10 cellular contexts compared by ENCODE assay signal in the genomic region with DNA sequence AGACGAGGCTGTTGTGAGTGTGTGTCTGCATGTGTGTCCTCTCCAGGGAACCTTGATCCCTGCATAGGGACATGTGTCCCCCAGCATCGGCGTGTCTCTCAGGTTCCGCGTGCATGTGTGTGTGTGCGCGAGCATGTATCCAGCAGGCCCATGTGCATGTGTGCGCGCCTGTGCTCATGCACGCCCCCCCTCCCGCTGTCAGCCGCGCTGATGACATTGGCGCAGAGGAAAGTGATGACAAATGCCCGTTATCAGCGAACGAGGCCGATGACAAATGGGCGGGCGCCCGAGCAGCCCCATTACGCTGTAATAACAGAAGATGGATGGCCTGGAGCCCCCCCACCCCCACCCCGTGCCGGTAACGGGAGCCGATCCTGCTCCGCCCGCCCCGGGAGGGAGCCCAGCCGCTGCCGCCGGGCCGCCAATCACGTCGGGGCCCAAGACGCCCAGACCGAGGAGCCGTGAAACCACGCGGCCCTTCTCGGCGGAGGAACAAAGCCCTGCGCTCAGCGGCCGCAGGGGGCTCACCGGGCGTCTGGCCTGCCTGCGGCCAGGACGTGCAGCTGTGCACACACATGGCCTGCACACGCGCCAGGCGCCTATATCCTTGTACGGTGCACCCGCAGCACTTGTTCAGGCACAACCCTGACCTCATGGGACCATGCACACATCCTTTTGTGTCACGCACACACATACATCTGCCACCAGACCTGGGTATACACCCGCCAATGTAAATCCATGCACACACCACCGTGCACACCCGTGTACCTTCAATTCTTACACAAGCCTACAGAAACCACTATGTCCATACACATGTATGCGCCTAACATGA. TPM values are rescaled to one million over a fixed set of nuclear protein-coding genes. Genes with fewer than 3 reads are reported as not detected.
DNase-seq lines count a peak whose midpoint lies in the region; ATAC-seq and TF ChIP-seq lines count a peak whose summit lies in the region.
"Had no signal": no experiment of that assay in that cellular context is flagged by ENCODE, and none has a peak within 500 bp of the region (broad histone marks: within the 10 kb centered on the region; RNA-seq: fewer than 3 reads in every experiment).

No MANE protein-coding gene starts in this region.

- H3K4me1 Mint-ChIP-seq in activated T-cell treated with anti-CD3 and anti-CD28 coated beads, Interleukin-2, amount 50 U/mL, for 72 hours (ENCODE audit: low read depth) = peaks cover 20% of the 10 kb centered on the region
- peaks cover 22% of the 10 kb centered on the region for H3K4me1 Mint-ChIP-seq in activated T-cell treated with anti-CD3 and anti-CD28 coated beads, Interleukin-2, amount 50 U/mL, for 24 hours (ENCODE audit: low read depth)

- H3K27me3 ChIP-seq in Panc1 (ENCODE audit: control insufficient read depth, insufficient read depth, low read length) (peaks cover 7% of the 10 kb centered on the region), right cardiac atrium (ENCODE audit: control insufficient read depth, insufficient read depth) (no peaks in the 10 kb centered on the region), stomach (peaks cover 17 to 93% (median 51%) of the 10 kb centered on the region in 3 donors)

- H3K36me3 ChIP-seq in Panc1 (ENCODE audit: control insufficient read depth, insufficient read depth, low read length) (no peaks in the 10 kb centered on the region), stomach (no peaks in the 10 kb centered on the region)

- peaks cover 60% of the 10 kb centered on the region for H3K27me3 Mint-ChIP-seq in activated T-cell treated with anti-CD3 and anti-CD28 coated beads, Interleukin-2, amount 50 U/mL, for 72 hours (ENCODE audit: low read depth)
- peaks cover 73% of the 10 kb centered on the region for H3K27me3 Mint-ChIP-seq in activated T-cell treated with anti-CD3 and anti-CD28 coated beads, Interleukin-2, amount 50 U/mL, for 24 hours

- CTCF ChIA-PET in Panc1 (lab: Charles Lee) = no interaction called here

- no peak overlapping the region for H3K27ac ChIP-seq in Panc1 (ENCODE audit: low read length)
- no peak overlapping the region for H3K27ac ChIP-seq in right cardiac atrium (ENCODE audit: low read length)
- no peak overlapping the region for H3K27ac ChIP-seq in stomach

- POLR2A ChIA-PET in Panc1 (lab: Charles Lee) = no interaction called here

- H3K27ac Mint-ChIP-seq in activated T-cell treated with anti-CD3 and anti-CD28 coated beads, Interleukin-2, amount 50 U/mL, for 72 hours = no peak overlapping the region
- H3K27ac Mint-ChIP-seq in activated T-cell treated with anti-CD3 and anti-CD28 coated beads, Interleukin-2, amount 50 U/mL, for 24 hours = no peak overlapping the region
- H3K27ac Mint-ChIP-seq: activated naive CD8-positive, alpha-beta T cell treated with anti-CD3 and anti-CD28 coated beads, Interleukin-2, amount 10 ng/mL, durations not matched to agents 7 days and 5 days had no signal

- TF ChIP-seq CTCF in Panc1 (IDR thresholded peaks at IDR 0.05) (no peak), stomach (IDR thresholded peaks at IDR 0.05) (no peak)

- no peak for DNase-seq in activated T-cell treated with anti-CD3 and anti-CD28 coated beads, Interleukin-2, amount 50 U/mL, for 72 hours
- no peak for DNase-seq in activated T-cell treated with anti-CD3 and anti-CD28 coated beads, Interleukin-2, amount 50 U/mL, for 24 hours
- no peak for DNase-seq in Panc1 (ENCODE audit: low read depth, low spot score)
- peak in 1 of 3 donors; percentile 67 for DNase-seq in right cardiac atrium
- no peak for DNase-seq in stomach
- DNase-seq in NCI-H82 treated with DMSO at 0.1 percent for 48 hours (lab: John Stamatoyannopoulos, UW; ENCODE audit: unreplicated experiment) = no peak
- DNase-seq in stimulated activated CD4-positive, alpha-beta T cell treated with anti-CD3 and anti-CD28 coated beads, Interleukin-2, amount 100 ng/mL, for 24 hours = no peak
- DNase-seq: activated naive CD8-positive, alpha-beta T cell treated with anti-CD3 and anti-CD28 coated beads, Interleukin-2, amount 10 ng/mL, durations not matched to agents 7 days and 5 days; DND-41 had no signal

- H3K4me1 ChIP-seq in Panc1 (ENCODE audit: control insufficient read depth, insufficient read depth, low read length) = peaks cover 7% of the 10 kb centered on the region; the same call in 1 of the 2 replicates
- no peaks in the 10 kb centered on the region for H3K4me1 ChIP-seq in right cardiac atrium (ENCODE audit: control insufficient read depth, insufficient read depth, low read length)
- H3K4me1 ChIP-seq in stomach = peaks cover 25 to 31% (median 30%) of the 10 kb centered on the region in 4 donors

- H3K9me3 Mint-ChIP-seq in activated T-cell treated with anti-CD3 and anti-CD28 coated beads, Interleukin-2, amount 50 U/mL, for 72 hours = no peaks in the 10 kb centered on the region
- H3K9me3 Mint-ChIP-seq in activated T-cell treated with anti-CD3 and anti-CD28 coated beads, Interleukin-2, amount 50 U/mL, for 24 hours = no peaks in the 10 kb centered on the region
- H3K9me3 Mint-ChIP-seq: activated naive CD8-positive, alpha-beta T cell treated with anti-CD3 and anti-CD28 coated beads, Interleukin-2, amount 10 ng/mL, durations not matched to agents 7 days and 5 days had no signal

- H3K9me3 ChIP-seq in Panc1 (ENCODE audit: control insufficient read depth, insufficient read depth, low read depth, low read length) (no peaks in the 10 kb centered on the region), right cardiac atrium (ENCODE audit: control insufficient read depth, low read length) (no peaks in the 10 kb centered on the region), stomach (no peaks in the 10 kb centered on the region)

- in situ Hi-C loops in Panc1 (cut with HindIII; ENCODE audit: low pct_unique_long_range_greater_than_20kb, low sequenced_read_pairs) = no loop called here

- H3K4me3 Mint-ChIP-seq in activated T-cell treated with anti-CD3 and anti-CD28 coated beads, Interleukin-2, amount 50 U/mL, for 72 hours = peak overlapping the region; percentile 14 to 49
- no peak overlapping the region for H3K4me3 Mint-ChIP-seq in activated T-cell treated with anti-CD3 and anti-CD28 coated beads, Interleukin-2, amount 50 U/mL, for 24 hours
- H3K4me3 Mint-ChIP-seq: activated naive CD8-positive, alpha-beta T cell treated with anti-CD3 and anti-CD28 coated beads, Interleukin-2, amount 10 ng/mL, durations not matched to agents 7 days and 5 days had no signal

- H3K36me3 Mint-ChIP-seq in activated T-cell treated with anti-CD3 and anti-CD28 coated beads, Interleukin-2, amount 50 U/mL, for 72 hours (ENCODE audit: insufficient read depth in 2 of 2) = no peaks in the 10 kb centered on the region
- H3K36me3 Mint-ChIP-seq in activated T-cell treated with anti-CD3 and anti-CD28 coated beads, Interleukin-2, amount 50 U/mL, for 24 hours (ENCODE audit: low read depth) = no peaks in the 10 kb centered on the region
- H3K36me3 Mint-ChIP-seq: activated naive CD8-positive, alpha-beta T cell treated with anti-CD3 and anti-CD28 coated beads, Interleukin-2, amount 10 ng/mL, durations not matched to agents 7 days and 5 days had no signal

- 10% methylated on average over 59 of the region's 59 CpGs for WGBS in right cardiac atrium
- 9 to 25% (median 12%) methylated on average over 23 to 59 of the region's 59 CpGs for WGBS in stomach, 5 donors

- BruUV-seq in Panc1 (replicated peaks; lab: Mats Ljungman, UMichigan) = no TSS peak

- no peak for TF ChIP-seq POLR2A in stomach (IDR thresholded peaks at IDR 0.05)

- H3K4me3 ChIP-seq in Panc1 (ENCODE audit: low read depth in 2 of 2, low read length in 2 of 2) (peak overlapping the region; percentile 5 to 11; a peak in 2 of 4 replicates), right cardiac atrium (ENCODE audit: low read length) (peak overlapping the region; percentile 8), stomach (peak overlapping the region in 3 of 4 donors; percentile 17 to 40 (median 19))

- ATAC-seq in activated T-cell treated with anti-CD3 and anti-CD28 coated beads, Interleukin-2, amount 50 U/mL, for 72 hours (replicated peaks in 1 of 2) = peak in 1 of 2 donors; percentile 3
- ATAC-seq in Panc1 (no peak), right cardiac atrium (no peak), HG03565 (IDR thresholded peaks at IDR 0.05; ENCODE audit: unreplicated experiment) (no peak)

- intact Hi-C loops in Panc1 (cut with micrococcal nuclease; ENCODE audit: unreplicated experiment) = no loop called here
- intact Hi-C loops in right cardiac atrium (cut with DNase I) = loop anchor here in 2 of 4 donors (5.0 to 10.0 kb wide), 2 partner anchors 292 to 349 kb away; no protein-coding TSS in a partner anchor
- intact Hi-C loops in stomach (cut with DNase I; ENCODE audit: low total_unique reads) = no loop called here

- TF ChIP-seq EP300 in stomach (IDR thresholded peaks at IDR 0.05) = no peak

RNA-seq across cellular contexts. Expression of a gene that starts 21.5 kb away (rescaled TPM):
- 10 to 100 TPM; 34.8 to 38.0 TPM for total RNA-seq in activated T-cell treated with anti-CD3 and anti-CD28 coated beads, Interleukin-2, amount 50 U/mL, for 72 hours
- 36.1 TPM for total RNA-seq in Panc1 (2021; ENCODE audit: unreplicated experiment)
- polyA plus RNA-seq in Panc1 (2012; ENCODE audit: insufficient read length) = 35.0 TPM
- 10 to 100 TPM; 13.9 to 27.4 (median 19.9) TPM for total RNA-seq in right cardiac atrium
- polyA plus RNA-seq in right cardiac atrium = 15.3 TPM
- 100 to 1,000 TPM in 2 of 5 donors, 10 to 100 TPM in 3; 12.9 to 122 (median 62.9) TPM for total RNA-seq in stomach
- 10 to 100 TPM; 21.4 to 38.9 (median 29.5) TPM for polyA plus RNA-seq in stomach

RNA-seq across cellular contexts. Expression of a gene that starts 21.6 kb away (rescaled TPM):
- 1 to 10 TPM; 4.5 to 4.7 TPM for total RNA-seq in activated T-cell treated with anti-CD3 and anti-CD28 coated beads, Interleukin-2, amount 50 U/mL, for 72 hours
- total RNA-seq in Panc1 (2021; ENCODE audit: unreplicated experiment) (27.6 TPM), right cardiac atrium (10 to 100 TPM; 15.6 to 20.9 (median 18.9) TPM), stomach (10 to 100 TPM in 4 of 5 donors, 1 to 10 TPM in 1; 6.7 to 86.6 (median 18.7) TPM)
- polyA plus RNA-seq in Panc1 (2012; ENCODE audit: insufficient read length) = 52.1 TPM
- polyA plus RNA-seq in right cardiac atrium (29.8 TPM), stomach (10 to 100 TPM; 16.7 to 27.3 (median 23.6) TPM)
